Comparison of ENCODE assay signal across 28 cellular contexts in genomic region chr3:32897202-32897601, GRCh38. TPM values are rescaled to one million over a fixed set of nuclear protein-coding genes. Genes with fewer than 3 reads are reported as not detected.
"Had no signal": no experiment of that assay in that cellular context is flagged by ENCODE, and none has a peak within 500 bp of the region (broad histone marks: within the 10 kb centered on the region; RNA-seq: fewer than 3 reads in every experiment).

No MANE protein-coding gene starts in this region.

- H3K4me3 ChIP-seq: breast epithelium, SK-N-MC had no signal

- H3K9me3 ChIP-seq: breast epithelium had no signal

- H3K36me3 ChIP-seq: breast epithelium had no signal

- H3K27ac ChIP-seq: breast epithelium, SK-N-MC, VCaP had no signal

- H3K36me3 Mint-ChIP-seq: activated naive CD4-positive, alpha-beta T cell treated with anti-CD3 and anti-CD28 coated beads, Interleukin-2, amount 10 ng/mL, durations not matched to agents 7 days and 5 days; activated naive CD8-positive, alpha-beta T cell treated with anti-CD3 and anti-CD28 coated beads for 36 hours had no signal

- DNase-seq: activated CD4-positive, alpha-beta memory T cell treated with anti-CD3 and anti-CD28 coated beads, Interleukin-2, amount 10 ng/mL, durations not matched to agents 7 days and 5 days; activated CD4-positive, alpha-beta T cell treated with anti-CD3 and anti-CD28 coated beads for 36 hours; activated CD4-positive, alpha-beta T cell treated with anti-CD3 and anti-CD28 coated beads, Interleukin-2, amount 50 U/mL, for 1 hour; activated gamma-delta T cell treated with Interleukin-2 at 50 U/mL for 16 hours; activated naive CD4-positive, alpha-beta T cell treated with anti-CD3 and anti-CD28 coated beads, Interleukin-2, amount 10 ng/mL, durations not matched to agents 7 days and 5 days; activated naive CD8-positive, alpha-beta T cell treated with anti-CD3 and anti-CD28 coated beads for 36 hours; activated T-cell treated with anti-CD3 and anti-CD28 coated beads for 4 hours; activated T-cell treated with anti-CD3 and anti-CD28 coated beads, Interleukin-2, amount 50 U/mL, for 48 hours; anterior cingulate cortex; caudate nucleus; KG1; NCI-H1092; NCI-H1417; NCI-H1930; NCI-H2171 treated with DMSO at 0.1 percent for 48 hours; NCI-H345; NCI-H510A; NCI-H526 treated with DMSO at 0.1 percent for 48 hours; T-helper 1 cell had no signal

- H3K4me3 Mint-ChIP-seq: activated CD4-positive, alpha-beta memory T cell treated with anti-CD3 and anti-CD28 coated beads, Interleukin-2, amount 10 ng/mL, durations not matched to agents 7 days and 5 days; activated CD4-positive, alpha-beta T cell treated with anti-CD3 and anti-CD28 coated beads for 36 hours; activated naive CD4-positive, alpha-beta T cell treated with anti-CD3 and anti-CD28 coated beads, Interleukin-2, amount 10 ng/mL, durations not matched to agents 7 days and 5 days; activated naive CD8-positive, alpha-beta T cell treated with anti-CD3 and anti-CD28 coated beads for 36 hours had no signal

- H3K9me3 Mint-ChIP-seq: activated CD4-positive, alpha-beta memory T cell treated with anti-CD3 and anti-CD28 coated beads, Interleukin-2, amount 10 ng/mL, durations not matched to agents 7 days and 5 days; activated naive CD4-positive, alpha-beta T cell treated with anti-CD3 and anti-CD28 coated beads, Interleukin-2, amount 10 ng/mL, durations not matched to agents 7 days and 5 days; activated naive CD8-positive, alpha-beta T cell treated with anti-CD3 and anti-CD28 coated beads for 36 hours; activated T-helper 2 cell treated with anti-CD3 and anti-CD28 coated beads, Interferon-gamma antibody, Interleukin-2, Interleukin-4, amounts not matched to agents 10 μg/mL and 5 μg/mL and 100 μg/mL, durations not matched to agents 14 hours and 24 hours and 36 hours had no signal

- ATAC-seq: activated CD4-positive, alpha-beta T cell treated with anti-CD3 and anti-CD28 coated beads for 36 hours; Right ventricle myocardium inferior had no signal

- H3K4me1 ChIP-seq: breast epithelium had no signal

- H3K27ac Mint-ChIP-seq: activated CD4-positive, alpha-beta memory T cell treated with anti-CD3 and anti-CD28 coated beads, Interleukin-2, amount 10 ng/mL, durations not matched to agents 7 days and 5 days; activated CD4-positive, alpha-beta T cell treated with anti-CD3 and anti-CD28 coated beads for 36 hours; activated naive CD4-positive, alpha-beta T cell treated with anti-CD3 and anti-CD28 coated beads, Interleukin-2, amount 10 ng/mL, durations not matched to agents 7 days and 5 days; activated naive CD8-positive, alpha-beta T cell treated with anti-CD3 and anti-CD28 coated beads for 36 hours; activated T-helper 2 cell treated with anti-CD3 and anti-CD28 coated beads, Interferon-gamma antibody, Interleukin-2, Interleukin-4, amounts not matched to agents 10 μg/mL and 5 μg/mL and 100 μg/mL, durations not matched to agents 14 hours and 24 hours and 36 hours had no signal

- H3K4me1 Mint-ChIP-seq: activated CD4-positive, alpha-beta T cell treated with anti-CD3 and anti-CD28 coated beads for 36 hours had no signal

RNA-seq across cellular contexts. Expression of gene CCR4, which starts 54.2 kb away (rescaled TPM):
- total RNA-seq: LHCN-M2, MCF 10A, OCI-LY7, RPMI7951 had no signal
